ENCODE assay signal across 26 cellular contexts in the genomic region with DNA sequence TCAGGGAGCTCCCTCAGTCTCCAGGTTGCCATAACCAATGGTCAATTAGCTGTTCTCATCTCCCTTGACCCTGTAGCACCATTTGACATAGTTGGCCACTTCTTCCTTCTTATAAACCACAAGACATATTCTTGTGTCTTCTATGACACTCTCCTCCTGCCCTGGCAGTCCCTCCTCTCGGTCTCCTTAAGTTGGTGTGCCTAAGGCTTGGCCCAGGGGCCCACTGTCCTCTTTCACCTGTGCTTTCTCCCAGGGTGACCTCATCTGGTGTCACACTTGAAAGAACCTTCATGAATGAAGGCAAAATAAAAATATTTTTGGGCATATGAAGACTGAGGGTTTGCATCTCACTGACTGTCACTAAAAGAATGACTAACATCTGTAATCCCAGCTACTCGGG. TPM values are rescaled to one million over a fixed set of nuclear protein-coding genes. Genes with fewer than 3 reads are reported as not detected.
"Had no signal": no experiment of that assay in that cellular context is flagged by ENCODE, and none has a peak within 500 bp of the region (broad histone marks: within the 10 kb centered on the region; RNA-seq: fewer than 3 reads in every experiment).

No MANE protein-coding gene starts in this region.

- H3K27ac ChIP-seq: colonic mucosa, esophagus muscularis mucosa, foreskin keratinocyte, neural progenitor cell, right lobe of liver, thoracic aorta, tibial nerve had no signal

- H3K9me3 ChIP-seq: colonic mucosa, esophagus muscularis mucosa, heart right ventricle, right lobe of liver, thoracic aorta, tibial nerve, upper lobe of left lung had no signal

- H3K27me3 ChIP-seq: colonic mucosa, esophagus muscularis mucosa, foreskin keratinocyte, heart right ventricle, neural progenitor cell, right lobe of liver, tibial nerve, upper lobe of left lung had no signal

- H3K27ac Mint-ChIP-seq: dendritic cell treated with granulocyte-macrophage colony-stimulating factor and Interleukin-4, amounts not matched to agents 40 ng/mL and 50 ng/mL, for 4 days; endodermal cell; naive thymus-derived CD4-positive, alpha-beta T cell; nephron; neural progenitor cell; stimulated activated effector memory CD8-positive, alpha-beta T cell treated with anti-CD3 and anti-CD28 coated beads, Interleukin-12 subunit alpha, Interleukin-12 subunit beta, amount 100 ng/mL, for 72 hours had no signal

- H3K4me1 Mint-ChIP-seq: central memory CD8-positive, alpha-beta T cell; naive thymus-derived CD4-positive, alpha-beta T cell; stimulated activated effector memory CD8-positive, alpha-beta T cell treated with anti-CD3 and anti-CD28 coated beads, Interleukin-12 subunit alpha, Interleukin-12 subunit beta, amount 100 ng/mL, for 72 hours had no signal

- H3K4me1 ChIP-seq: colonic mucosa, foreskin keratinocyte, neural progenitor cell, right lobe of liver had no signal

- H3K4me3 Mint-ChIP-seq: central memory CD8-positive, alpha-beta T cell; dendritic cell treated with granulocyte-macrophage colony-stimulating factor and Interleukin-4, amounts not matched to agents 40 ng/mL and 50 ng/mL, for 4 days; endodermal cell; naive thymus-derived CD4-positive, alpha-beta T cell; nephron; neural progenitor cell; stimulated activated effector memory CD8-positive, alpha-beta T cell treated with anti-CD3 and anti-CD28 coated beads, Interleukin-12 subunit alpha, Interleukin-12 subunit beta, amount 100 ng/mL, for 72 hours had no signal

- H3K36me3 ChIP-seq: colonic mucosa, esophagus muscularis mucosa, heart right ventricle, neural progenitor cell, right lobe of liver, thoracic aorta, tibial nerve, upper lobe of left lung had no signal

- H3K27me3 Mint-ChIP-seq: dendritic cell treated with granulocyte-macrophage colony-stimulating factor and Interleukin-4, amounts not matched to agents 40 ng/mL and 50 ng/mL, for 4 days had no signal

- DNase-seq: colonic mucosa; effector CD8-positive, alpha-beta T cell; endodermal cell; foreskin keratinocyte; glutamatergic neuron; heart right ventricle; hippocampal formation; mesendoderm; midbrain; naive thymus-derived CD4-positive, alpha-beta T cell; right lobe of liver; small intestine; stimulated activated CD4-positive, alpha-beta T cell treated with anti-CD3 and anti-CD28 coated beads, Interleukin-12 subunit alpha, Interleukin-12 subunit beta, amount 100 ng/mL, for 4 hours; stimulated activated CD4-positive, alpha-beta T cell treated with anti-CD3 and anti-CD28 coated beads, Interleukin-2, amount 100 ng/mL, for 24 hours; stimulated activated CD4-positive, alpha-beta T cell treated with anti-CD3 and anti-CD28 coated beads, Interleukin-4, amount 100 ng/mL, for 24 hours; stimulated activated naive CD8-positive, alpha-beta T cell treated with anti-CD3 and anti-CD28 coated beads, Interleukin-15, Interleukin-2, amounts not matched to agents 100 U/mL and 50 U/mL, for 24 hours; upper lobe of left lung had no signal

- H3K36me3 Mint-ChIP-seq: naive thymus-derived CD4-positive, alpha-beta T cell; neural progenitor cell; stimulated activated effector memory CD8-positive, alpha-beta T cell treated with anti-CD3 and anti-CD28 coated beads, Interleukin-12 subunit alpha, Interleukin-12 subunit beta, amount 100 ng/mL, for 72 hours had no signal

- H3K9me3 Mint-ChIP-seq: central memory CD8-positive, alpha-beta T cell; dendritic cell treated with granulocyte-macrophage colony-stimulating factor and Interleukin-4, amounts not matched to agents 40 ng/mL and 50 ng/mL, for 4 days; endodermal cell; nephron; neural progenitor cell; stimulated activated effector memory CD8-positive, alpha-beta T cell treated with anti-CD3 and anti-CD28 coated beads, Interleukin-12 subunit alpha, Interleukin-12 subunit beta, amount 100 ng/mL, for 72 hours had no signal

- ATAC-seq: foreskin keratinocyte; heart right ventricle; naive thymus-derived CD4-positive, alpha-beta T cell; right lobe of liver; stimulated activated effector memory CD8-positive, alpha-beta T cell treated with anti-CD3 and anti-CD28 coated beads, Interleukin-12 subunit alpha, Interleukin-12 subunit beta, amount 100 ng/mL, for 72 hours; stimulated activated naive CD8-positive, alpha-beta T cell treated with anti-CD3 and anti-CD28 coated beads, Interleukin-15, Interleukin-2, amounts not matched to agents 100 U/mL and 50 U/mL, for 24 hours had no signal

- H3K4me3 ChIP-seq: colonic mucosa, esophagus muscularis mucosa, heart right ventricle, neural progenitor cell, right lobe of liver, thoracic aorta, tibial nerve, upper lobe of left lung had no signal

RNA-seq across cellular contexts. Expression of gene ADGRF5, which starts 9.7 kb away (rescaled TPM):
- total RNA-seq: endodermal cell; foreskin keratinocyte; naive thymus-derived CD4-positive, alpha-beta T cell; osteocyte had no signal
- polyA plus RNA-seq: foreskin keratinocyte; naive thymus-derived CD4-positive, alpha-beta T cell had no signal
